Comparison of ENCODE assay signal across 23 cellular contexts in the genomic region with DNA sequence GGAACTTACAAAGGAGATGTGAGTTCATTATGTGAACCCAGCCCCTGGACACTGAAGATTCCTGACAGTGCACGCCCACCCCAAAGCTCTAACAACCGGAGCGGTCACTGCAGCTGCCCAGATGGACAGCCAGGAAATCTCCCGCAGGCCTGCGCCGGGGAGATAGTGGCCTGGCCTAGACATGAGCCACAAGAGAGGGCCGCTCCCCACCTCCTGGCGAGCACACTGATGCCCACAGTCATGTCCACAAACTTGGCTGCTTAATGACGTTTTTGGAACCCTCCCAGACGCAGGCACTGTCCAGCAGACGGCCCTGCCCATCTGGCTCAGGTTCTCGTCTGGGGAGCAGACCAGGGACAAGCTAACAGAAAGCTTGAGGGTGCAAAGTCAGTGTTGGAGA. TPM values are rescaled to one million over a fixed set of nuclear protein-coding genes. Genes with fewer than 3 reads are reported as not detected.
"Had no signal": no experiment of that assay in that cellular context is flagged by ENCODE, and none has a peak within 500 bp of the region (broad histone marks: within the 10 kb centered on the region; RNA-seq: fewer than 3 reads in every experiment).

No MANE protein-coding gene starts in this region.

- ATAC-seq: K562 had no signal

- H3K4me3 ChIP-seq: K562, SJSA1, SK-N-MC had no signal

- H3K27me3 ChIP-seq: SJSA1 had no signal

- H3K27ac ChIP-seq: HL-60, KMS-11, SJSA1, SK-N-MC had no signal

- H3K4me2 ChIP-seq: KMS-11 had no signal

- H3K9ac ChIP-seq: KMS-11 had no signal

- H3K4me1 Mint-ChIP-seq: IgD-negative memory B cell had no signal

- H3K4me1 ChIP-seq: SJSA1 had no signal

- H3K36me3 ChIP-seq: SJSA1 had no signal

- H3K27me3 Mint-ChIP-seq: IgD-negative memory B cell had no signal

- DNase-seq: Kasumi-1, MM.1S, NCI-H1092 treated with DMSO at 0.1 percent for 48 hours, NCI-H1436, NCI-H187, NCI-H2029, NCI-H2081 treated with DMSO at 0.1 percent for 48 hours, NCI-H2171, NCI-H226, NCI-H446, NCI-H510A, NCI-H524 treated with DMSO at 0.1 percent for 48 hours, NCI-H82, Right ventricle myocardium superior, RPMI8226, SIG-M5 had no signal

- H3K27ac Mint-ChIP-seq: IgD-negative memory B cell had no signal

- H3K36me3 Mint-ChIP-seq: IgD-negative memory B cell had no signal

- H3K4me3 Mint-ChIP-seq: IgD-negative memory B cell had no signal

RNA-seq across cellular contexts. Expression of a gene that starts 34.2 kb away (rescaled TPM):
- total RNA-seq: K562, M059J, Right ventricle myocardium superior, SJSA1 had no signal
- polyA plus RNA-seq: IgD-negative memory B cell, K562 had no signal
